8 cellular contexts compared by ENCODE assay signal in genomic region chr10:23094786-23095403, GRCh38. TPM values are rescaled to one million over a fixed set of nuclear protein-coding genes. Genes with fewer than 3 reads are reported as not detected.
DNase-seq lines count a peak whose midpoint lies in the region; ATAC-seq and TF ChIP-seq lines count a peak whose summit lies in the region.

No MANE protein-coding gene starts in this region.

- H3K27me3 ChIP-seq in MG63 (no peaks in the 10 kb centered on the region), colonic mucosa (no peaks in the 10 kb centered on the region), neural cell (ENCODE audit: insufficient read depth, low read depth, low read length) (no peaks in the 10 kb centered on the region)

- no peaks in the 10 kb centered on the region for H4K20me1 ChIP-seq in neural cell (ENCODE audit: insufficient read depth)

- no peak overlapping the region for H2AFZ ChIP-seq in neural cell (ENCODE audit: low read depth, low read length)

- H3K27ac ChIP-seq in colonic mucosa, result peak overlapping the region; percentile 41
- no peak overlapping the region for H3K27ac ChIP-seq in neural cell (ENCODE audit: low read length)

- TF ChIP-seq EP300 in neural cell (conservative IDR thresholded peaks at IDR 0.05; ENCODE audit: poor library complexity, severe bottlenecking), result no peak

- H3K9me2 ChIP-seq in neural cell (ENCODE audit: insufficient read depth, low read length), result no peaks in the 10 kb centered on the region

- peak overlapping the region; percentile 68 for H3K4me3 ChIP-seq in AG09309 (ENCODE audit: control insufficient read depth, low read depth, low read length)
- H3K4me3 ChIP-seq in MG63, result peak overlapping the region; percentile 31
- H3K4me3 ChIP-seq in colonic mucosa, result peak overlapping the region; percentile 14
- H3K4me3 ChIP-seq in neural cell (ENCODE audit: low read length), result peak overlapping the region; percentile 69

- TF ChIP-seq CTCF in AG09309 (IDR thresholded peaks at IDR 0.05; ENCODE audit: control insufficient read depth, insufficient read depth, low read depth, low read length, missing control alignments) (no peak), colonic mucosa (IDR thresholded peaks at IDR 0.05) (no peak), neural cell (IDR thresholded peaks at IDR 0.05; ENCODE audit: poor library complexity, severe bottlenecking) (no peak)

- H3K36me3 ChIP-seq in MG63 (no peaks in the 10 kb centered on the region), colonic mucosa (no peaks in the 10 kb centered on the region), neural cell (ENCODE audit: insufficient read depth, low read length) (no peaks in the 10 kb centered on the region)

- no peak for TF ChIP-seq RAD21 in neural cell (conservative IDR thresholded peaks at IDR 0.05)

- peaks cover 9% of the 10 kb centered on the region for H3K79me2 ChIP-seq in neural cell (replicated peaks; ENCODE audit: insufficient read depth, low read length)

- H3K9ac ChIP-seq in colonic mucosa (ENCODE audit: low read depth in 2 of 2, low read length in 2 of 2) (peak overlapping the region in 1 of 2 donors; percentile 32), neural cell (ENCODE audit: low read length) (no peak overlapping the region)

- ATAC-seq in GM19035 (IDR thresholded peaks at IDR 0.05; ENCODE audit: unreplicated experiment) (no peak), GM18505 (IDR thresholded peaks at IDR 0.05; ENCODE audit: unreplicated experiment) (no peak)

- TF ChIP-seq POLR2A in GM18505 (IDR thresholded peaks at IDR 0.05; ENCODE audit: borderline replicate concordance, extremely low read depth, insufficient read depth, insufficient read length), result no peak

- peaks cover 3% of the 10 kb centered on the region for H3F3A ChIP-seq in neural cell (ENCODE audit: insufficient read depth, low read length, poor library complexity, severe bottlenecking)

- H3K4me1 ChIP-seq in colonic mucosa, result no peaks in the 10 kb centered on the region

- H3K4me2 ChIP-seq in neural cell (ENCODE audit: low read length), result no peak overlapping the region

- intact Hi-C loops in colonic mucosa (cut with DNase I), result no loop called here

- H3K9me3 ChIP-seq in MG63, result 0 out of 2 replicates have a peak, but pooled peaks cover 2% of the 10 kb centered on the region
- no peaks in the 10 kb centered on the region for H3K9me3 ChIP-seq in colonic mucosa
- H3K9me3 ChIP-seq in neural cell (ENCODE audit: low read length), result no peaks in the 10 kb centered on the region

- no peak for DNase-seq in AG09309 (ENCODE audit: low read depth)
- DNase-seq in MG63, result no peak
- no peak for DNase-seq in colonic mucosa
- DNase-seq in NCI-H1092 (lab: John Stamatoyannopoulos, UW), result no peak
- DNase-seq in NCI-H2171 treated with DMSO at 0.1 percent for 48 hours (lab: John Stamatoyannopoulos, UW), result no peak

TF ChIP-seq in neural cell, 6 proteins besides CTCF, POLR2A, EP300 and RAD21:
- TF ChIP-seq EZH2 (IDR thresholded peaks at IDR 0.05; ENCODE audit: borderline replicate concordance, insufficient read depth, low read length, poor library complexity, severe bottlenecking) (no peak), TAF1 (IDR thresholded peaks at IDR 0.05; ENCODE audit: low read depth) (no peak), SMC3 (conservative IDR thresholded peaks at IDR 0.05; ENCODE audit: poor library complexity) (no peak), POLR2AphosphoS5 (IDR thresholded peaks at IDR 0.05) (no peak)

RNA-seq across cellular contexts. Expression of gene MSRB2, which starts 0.5 kb away (rescaled TPM):
- 18.6 and 26.3 TPM in 2 replicates for total RNA-seq in MG63 (2014; rRNA removed; shearing (Covaris generic); ENCODE audit: low replicate concordance)
- 10 to 100 TPM; 29.2 to 43.2 TPM for total RNA-seq in colonic mucosa
- polyA plus RNA-seq in neural cell, result 12.5 and 15.3 TPM in 2 replicates
- 14.6 and 15.2 TPM in 2 replicates for polyA minus RNA-seq in neural cell

Comparison
In these comparisons a context has a peak if more than half of its experiments do, and no peak if none do; other contexts are left out.
1. H3K4me3 ChIP-seq: peak in every context shown above with its lines; median percentile 69 in neural cell; 68 in AG09309; 31 in MG63; 14 in colonic mucosa.